33 cellular contexts compared by ENCODE assay signal in the genomic region with DNA sequence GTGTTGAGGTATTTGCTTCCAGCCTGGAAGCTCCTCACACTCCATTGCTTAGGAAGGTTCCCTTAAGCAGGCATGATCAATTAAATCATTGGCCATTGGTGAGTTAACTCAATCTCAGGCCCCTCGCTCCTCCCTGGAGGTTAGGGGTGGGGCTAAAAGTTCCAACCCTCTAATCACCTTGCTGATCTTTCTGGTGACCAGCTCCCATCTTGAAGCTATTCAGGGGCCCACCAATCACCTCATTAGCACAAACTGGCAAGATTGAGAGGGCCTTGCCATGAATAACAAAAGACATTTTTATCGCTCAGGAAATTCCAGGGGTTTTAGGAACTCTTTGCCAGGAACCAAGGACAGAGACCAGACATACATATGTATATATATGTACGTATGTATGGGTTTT.
"Had no signal": no experiment of that assay in that cellular context is flagged by ENCODE, and none has a peak within 500 bp of the region (broad histone marks: within the 10 kb centered on the region; RNA-seq: fewer than 3 reads in every experiment).

No MANE protein-coding gene starts in this region.

- H3K9me2 ChIP-seq: SK-N-SH had no signal

- H3K4me2 ChIP-seq: KMS-11, SK-N-SH had no signal

- H3K9me3 ChIP-seq: ascending aorta, Peyer's patch, SJSA1, SK-N-SH had no signal

- H3K9ac ChIP-seq: KMS-11, SK-N-SH had no signal

- H3K4me1 Mint-ChIP-seq: activated CD4-positive, alpha-beta T cell treated with anti-CD3 and anti-CD28 coated beads for 36 hours; activated CD4-positive, alpha-beta T cell treated with anti-CD3 and anti-CD28 coated beads, Interleukin-2, amount 10 ng/mL, durations not matched to agents 7 days and 5 days; activated naive CD4-positive, alpha-beta T cell treated with anti-CD3 and anti-CD28 coated beads, Interleukin-2, amount 50 U/mL, for 24 hours; activated naive CD8-positive, alpha-beta T cell treated with anti-CD3 and anti-CD28 coated beads, Interleukin-2, amount 10 ng/mL, durations not matched to agents 7 days and 5 days had no signal

- ATAC-seq: activated CD4-positive, alpha-beta T cell treated with anti-CD3 and anti-CD28 coated beads for 36 hours; activated CD4-positive, CD25-positive, alpha-beta regulatory T cell treated with anti-CD3 and anti-CD28 coated beads, Interleukin-2, amount 50 U/mL, for 24 hours; activated CD8-positive, alpha-beta T cell treated with anti-CD3 and anti-CD28 coated beads, Interleukin-2, amount 10 ng/mL, durations not matched to agents 7 days and 5 days; PC-3 had no signal

- H3K4me3 Mint-ChIP-seq: activated CD4-positive, alpha-beta T cell treated with anti-CD3 and anti-CD28 coated beads for 36 hours; activated CD4-positive, alpha-beta T cell treated with anti-CD3 and anti-CD28 coated beads, Interleukin-2, amount 10 ng/mL, durations not matched to agents 7 days and 5 days; activated CD8-positive, alpha-beta T cell treated with anti-CD3 and anti-CD28 coated beads, Interleukin-2, amount 10 ng/mL, durations not matched to agents 7 days and 5 days; activated naive CD4-positive, alpha-beta T cell treated with anti-CD3 and anti-CD28 coated beads, Interleukin-2, amount 50 U/mL, for 24 hours; activated naive CD8-positive, alpha-beta T cell treated with anti-CD3 and anti-CD28 coated beads, Interleukin-2, amount 10 ng/mL, durations not matched to agents 7 days and 5 days; activated T-cell treated with anti-CD3 and anti-CD28 coated beads, Interleukin-2, amount 50 U/mL, for 24 hours; T-helper 1 cell treated with Interleukin-12 subunit alpha and Interleukin-12 subunit beta and Interleukin-4 antibody, amounts not matched to agents 30 μg/mL and 1 μg/mL, for 36 hours; T-helper 2 cell treated with Interferon-gamma antibody and Interleukin-4, amounts not matched to agents 5 μg/mL and 100 μg/mL, for 36 hours had no signal

- H3K27me3 Mint-ChIP-seq: activated CD4-positive, alpha-beta T cell treated with anti-CD3 and anti-CD28 coated beads for 36 hours; activated CD4-positive, alpha-beta T cell treated with anti-CD3 and anti-CD28 coated beads, Interleukin-2, amount 10 ng/mL, durations not matched to agents 7 days and 5 days; activated naive CD4-positive, alpha-beta T cell treated with anti-CD3 and anti-CD28 coated beads, Interleukin-2, amount 50 U/mL, for 24 hours; activated naive CD8-positive, alpha-beta T cell treated with anti-CD3 and anti-CD28 coated beads, Interleukin-2, amount 10 ng/mL, durations not matched to agents 7 days and 5 days; activated T-cell treated with anti-CD3 and anti-CD28 coated beads, Interleukin-2, amount 50 U/mL, for 24 hours had no signal

- H3K4me3 ChIP-seq: ascending aorta, cardiac muscle cell, Peyer's patch, SJSA1 had no signal

- H3K9me3 Mint-ChIP-seq: activated CD4-positive, alpha-beta T cell treated with anti-CD3 and anti-CD28 coated beads, Interleukin-2, amount 10 ng/mL, durations not matched to agents 7 days and 5 days; activated naive CD4-positive, alpha-beta T cell treated with anti-CD3 and anti-CD28 coated beads, Interleukin-2, amount 50 U/mL, for 24 hours; activated naive CD8-positive, alpha-beta T cell treated with anti-CD3 and anti-CD28 coated beads, Interleukin-2, amount 10 ng/mL, durations not matched to agents 7 days and 5 days; activated T-cell treated with anti-CD3 and anti-CD28 coated beads, Interleukin-2, amount 50 U/mL, for 24 hours; activated T-helper 2 cell treated with anti-CD3 and anti-CD28 coated beads, Interferon-gamma antibody, Interleukin-2, Interleukin-4, amounts not matched to agents 10 μg/mL and 5 μg/mL and 100 μg/mL, durations not matched to agents 14 hours and 24 hours and 36 hours; T-helper 1 cell treated with Interleukin-12 subunit alpha and Interleukin-12 subunit beta and Interleukin-4 antibody, amounts not matched to agents 30 μg/mL and 1 μg/mL, for 36 hours; T-helper 2 cell treated with Interferon-gamma antibody and Interleukin-4, amounts not matched to agents 5 μg/mL and 100 μg/mL, for 36 hours had no signal

- H3K27ac Mint-ChIP-seq: activated CD4-positive, alpha-beta T cell treated with anti-CD3 and anti-CD28 coated beads for 36 hours; activated CD4-positive, alpha-beta T cell treated with anti-CD3 and anti-CD28 coated beads, Interleukin-2, amount 10 ng/mL, durations not matched to agents 7 days and 5 days; activated CD8-positive, alpha-beta T cell treated with anti-CD3 and anti-CD28 coated beads, Interleukin-2, amount 10 ng/mL, durations not matched to agents 7 days and 5 days; activated naive CD4-positive, alpha-beta T cell treated with anti-CD3 and anti-CD28 coated beads, Interleukin-2, amount 50 U/mL, for 24 hours; activated naive CD8-positive, alpha-beta T cell treated with anti-CD3 and anti-CD28 coated beads, Interleukin-2, amount 10 ng/mL, durations not matched to agents 7 days and 5 days; activated T-cell treated with anti-CD3 and anti-CD28 coated beads, Interleukin-2, amount 50 U/mL, for 24 hours; activated T-helper 2 cell treated with anti-CD3 and anti-CD28 coated beads, Interferon-gamma antibody, Interleukin-2, Interleukin-4, amounts not matched to agents 10 μg/mL and 5 μg/mL and 100 μg/mL, durations not matched to agents 14 hours and 24 hours and 36 hours; T-helper 1 cell treated with Interleukin-12 subunit alpha and Interleukin-12 subunit beta and Interleukin-4 antibody, amounts not matched to agents 30 μg/mL and 1 μg/mL, for 36 hours; T-helper 2 cell treated with Interferon-gamma antibody and Interleukin-4, amounts not matched to agents 5 μg/mL and 100 μg/mL, for 36 hours had no signal

- DNase-seq: activated CD4-positive, alpha-beta T cell treated with anti-CD3 and anti-CD28 coated beads for 36 hours; activated CD4-positive, alpha-beta T cell treated with anti-CD3 and anti-CD28 coated beads, Interleukin-2, amount 10 ng/mL, durations not matched to agents 7 days and 5 days; activated CD4-positive, alpha-beta T cell treated with anti-CD3 and anti-CD28 coated beads, Interleukin-2, amount 50 U/mL, for 48 hours; activated CD8-positive, alpha-beta T cell treated with anti-CD3 and anti-CD28 coated beads, Interleukin-2, amount 10 ng/mL, durations not matched to agents 7 days and 5 days; activated gamma-delta T cell; activated naive CD4-positive, alpha-beta T cell treated with Interleukin-2 at 50 U/mL for 16 hours; activated naive CD8-positive, alpha-beta T cell treated with anti-CD3 and anti-CD28 coated beads, Interleukin-2, amount 10 ng/mL, durations not matched to agents 7 days and 5 days; activated T-cell treated with anti-CD3 and anti-CD28 coated beads, Interleukin-2, amount 50 U/mL, for 24 hours; amygdala; MM.1S; MV-4-11; NCI-H1092; NCI-H1417; NCI-H146; NCI-H187 treated with DMSO at 0.1 percent for 48 hours; NCI-H2081 treated with DMSO at 0.1 percent for 48 hours; NCI-H226; NCI-H446 treated with DMSO at 0.1 percent for 48 hours; NCI-H524; PC-3; Peyer's patch; RPMI8226; SHP77 treated with DMSO at 0.1 percent for 48 hours; SK-N-SH had no signal

- H3K4me1 ChIP-seq: ascending aorta, Peyer's patch, SJSA1 had no signal

- H3K27ac ChIP-seq: ascending aorta, cardiac muscle cell, KMS-11, Peyer's patch, SJSA1 had no signal

- H3K27me3 ChIP-seq: ascending aorta, cardiac muscle cell, Peyer's patch, SJSA1 had no signal
